Comparison of ENCODE assay signal across 13 cellular contexts in the genomic region with DNA sequence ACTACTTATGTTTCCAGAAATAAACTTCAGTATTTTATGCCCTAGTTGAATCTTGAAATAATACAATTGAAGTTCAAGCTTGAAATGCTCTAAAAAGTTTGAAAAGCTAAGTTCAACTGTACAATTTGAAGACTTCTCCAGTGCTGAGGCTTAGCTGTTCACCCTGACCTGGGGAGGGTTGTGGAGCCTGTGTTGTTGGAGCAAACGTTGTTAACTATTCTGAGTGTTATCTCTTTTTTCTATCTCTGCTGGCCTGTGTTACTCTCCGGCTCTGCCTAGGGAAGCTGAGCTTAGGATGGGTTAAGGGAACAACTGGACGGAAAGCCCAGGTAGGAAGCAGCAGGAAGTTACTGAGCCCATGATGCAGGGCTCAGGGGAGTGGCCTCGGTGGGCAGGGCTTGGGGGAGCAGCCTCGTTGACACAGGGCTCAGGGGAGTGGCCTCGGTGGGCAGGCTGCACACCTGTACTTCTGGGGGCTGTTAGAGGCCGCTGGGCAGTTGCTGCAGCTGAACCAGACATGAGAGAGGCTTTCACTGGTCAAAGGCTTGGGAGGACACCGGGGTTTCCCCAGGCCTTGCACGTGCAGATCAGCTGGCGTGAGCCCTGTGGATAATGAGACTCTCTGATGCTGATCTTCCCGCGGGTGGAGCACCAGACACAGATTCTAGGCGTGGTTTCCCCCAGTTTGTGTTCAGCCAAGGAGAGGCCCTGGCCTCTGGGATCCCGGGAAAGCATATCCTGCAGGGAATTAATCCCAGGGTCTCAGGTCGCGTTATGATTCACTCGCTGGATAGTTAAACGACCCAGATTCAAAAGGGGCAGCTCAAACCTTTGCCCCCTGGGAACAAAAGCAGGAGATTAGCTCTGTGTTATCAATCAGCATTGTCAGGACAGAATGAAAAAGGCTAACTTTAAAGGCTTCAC. TPM values are rescaled to one million over a fixed set of nuclear protein-coding genes. Genes with fewer than 3 reads are reported as not detected.
DNase-seq lines count a peak whose midpoint lies in the region; ATAC-seq and TF ChIP-seq lines count a peak whose summit lies in the region.
"Had no signal": no experiment of that assay in that cellular context is flagged by ENCODE, and none has a peak within 500 bp of the region (broad histone marks: within the 10 kb centered on the region; RNA-seq: fewer than 3 reads in every experiment).

No MANE protein-coding gene starts in this region.

- CTCF ChIA-PET in WTC11 (lab: Charles Lee): interaction anchor here (1.3 to 3.3 kb wide), 2 partner anchors 21 kb away, joined by 7 to 18 read pairs; no protein-coding TSS in a partner anchor

- ATAC-seq in WTC11 (peak; percentile 100), left lung (no peak), GM21723 (IDR thresholded peaks at IDR 0.05; ENCODE audit: unreplicated experiment) (no peak)
- ATAC-seq: activated T-helper 17 cell treated with anti-CD3 and anti-CD28 coated beads, Interleukin-2, amount 50 U/mL, for 72 hours had no signal

- peaks cover 12% of the 10 kb centered on the region for H3K4me1 Mint-ChIP-seq in WTC11

- H3K9me3 ChIP-seq in HUES64 (ENCODE audit: insufficient read depth, low read depth, low read length): no peaks in the 10 kb centered on the region
- no peaks in the 10 kb centered on the region for H3K9me3 ChIP-seq in left lung
- H3K9me3 ChIP-seq: MG63, psoas muscle had no signal

- intact Hi-C loops in left lung (cut with DNase I): no loop called here

- POLR2A ChIA-PET in WTC11 (lab: Charles Lee): interaction anchor here (0.6 kb wide), 1 partner anchor 220 kb away, joined by 3 read pairs; no protein-coding TSS in a partner anchor

- TF ChIP-seq CTCF in WTC11 (IDR thresholded peaks at IDR 0.05): no peak
- no peak for TF ChIP-seq CTCF in left lung (IDR thresholded peaks at IDR 0.05)

- no peak overlapping the region for H3K4me3 ChIP-seq in HUES64 (ENCODE audit: low read length)
- H3K4me3 ChIP-seq in left lung: no peak overlapping the region
- H3K4me3 ChIP-seq: BLaER1 treated with 17β-estradiol and CSF1 and Interleukin-3, amounts not matched to agents 10 nM and 100 nM; MG63; psoas muscle had no signal

- DNase-seq in COR-L47 (lab: John Stamatoyannopoulos, UW): peak; percentile 20
- DNase-seq in WTC11 (ENCODE audit: low spot score): peak; percentile 70
- peak; percentile 20 to 58 for DNase-seq in left lung
- no peak for DNase-seq in Ammon's horn (ENCODE audit: low spot score)
- no peak for DNase-seq in SW 1271 (lab: John Stamatoyannopoulos, UW)
- no peak for DNase-seq in middle frontal gyrus (ENCODE audit: extremely low spot score, low spot score)
- DNase-seq: MG63; psoas muscle; stimulated activated CD4-positive, alpha-beta T cell treated with anti-CD3 and anti-CD28 coated beads, Interleukin-4, amount 100 ng/mL, for 4 hours had no signal

- no peak overlapping the region for H3K27ac Mint-ChIP-seq in WTC11
- H3K27ac Mint-ChIP-seq: activated T-helper 17 cell treated with anti-CD3 and anti-CD28 coated beads, Interleukin-2, amount 50 U/mL, for 72 hours had no signal

- H3K36me3 ChIP-seq in HUES64 (ENCODE audit: insufficient read depth, low read length) (no peaks in the 10 kb centered on the region), left lung (no peaks in the 10 kb centered on the region)
- H3K36me3 ChIP-seq: BLaER1 treated with 17β-estradiol and CSF1 and Interleukin-3, amounts not matched to agents 10 nM and 100 nM; MG63 had no signal

- WGBS in HUES64: 53% methylated on average over 18 of the region's 18 CpGs

- H3K36me3 Mint-ChIP-seq in WTC11: peaks cover 5% of the 10 kb centered on the region; the same call in 1 of the 2 replicates

- H3K9me3 Mint-ChIP-seq in WTC11: peaks cover 8% of the 10 kb centered on the region
- H3K9me3 Mint-ChIP-seq: activated T-helper 17 cell treated with anti-CD3 and anti-CD28 coated beads, Interleukin-2, amount 50 U/mL, for 72 hours had no signal

- no peaks in the 10 kb centered on the region; the same call in none of the 2 replicates for H3K27me3 ChIP-seq in HUES64 (ENCODE audit: insufficient read depth, low read length)
- peaks cover 0 to 14% of the 10 kb centered on the region in 2 donors for H3K27me3 ChIP-seq in left lung
- H3K27me3 ChIP-seq: MG63 had no signal

- H3K27ac ChIP-seq in HUES64 (ENCODE audit: low read depth, low read length) (peak overlapping the region; percentile 71; the same call in 1 of the 2 replicates), left lung (no peak overlapping the region)
- H3K27ac ChIP-seq: BLaER1 treated with 17β-estradiol and CSF1 and Interleukin-3, amounts not matched to agents 10 nM and 100 nM; psoas muscle had no signal

- peaks cover 12% of the 10 kb centered on the region for H3K4me1 ChIP-seq in HUES64 (ENCODE audit: insufficient read depth, low read length)
- H3K4me1 ChIP-seq in left lung: no peaks in the 10 kb centered on the region
- H3K4me1 ChIP-seq: psoas muscle had no signal

- peaks cover 22% of the 10 kb centered on the region for H3K27me3 Mint-ChIP-seq in WTC11 (ENCODE audit: low read depth)

- H3K9ac ChIP-seq in HUES64 (ENCODE audit: low read depth, low read length): no peak overlapping the region
- H3K9ac ChIP-seq: BLaER1 treated with 17β-estradiol and CSF1 and Interleukin-3, amounts not matched to agents 10 nM and 100 nM had no signal

- no peak overlapping the region for H3K4me3 Mint-ChIP-seq in WTC11
- H3K4me3 Mint-ChIP-seq: activated T-helper 17 cell treated with anti-CD3 and anti-CD28 coated beads, Interleukin-2, amount 50 U/mL, for 72 hours had no signal

TF ChIP-seq in WTC11, 78 proteins besides CTCF, POLR2A, EP300 and RAD21:
- TF ChIP-seq KAT7 (CRISPR knock-in tag; IDR thresholded peaks at IDR 0.05; ENCODE audit: borderline replicate concordance): no peak
- TF ChIP-seq, protein P1, sequence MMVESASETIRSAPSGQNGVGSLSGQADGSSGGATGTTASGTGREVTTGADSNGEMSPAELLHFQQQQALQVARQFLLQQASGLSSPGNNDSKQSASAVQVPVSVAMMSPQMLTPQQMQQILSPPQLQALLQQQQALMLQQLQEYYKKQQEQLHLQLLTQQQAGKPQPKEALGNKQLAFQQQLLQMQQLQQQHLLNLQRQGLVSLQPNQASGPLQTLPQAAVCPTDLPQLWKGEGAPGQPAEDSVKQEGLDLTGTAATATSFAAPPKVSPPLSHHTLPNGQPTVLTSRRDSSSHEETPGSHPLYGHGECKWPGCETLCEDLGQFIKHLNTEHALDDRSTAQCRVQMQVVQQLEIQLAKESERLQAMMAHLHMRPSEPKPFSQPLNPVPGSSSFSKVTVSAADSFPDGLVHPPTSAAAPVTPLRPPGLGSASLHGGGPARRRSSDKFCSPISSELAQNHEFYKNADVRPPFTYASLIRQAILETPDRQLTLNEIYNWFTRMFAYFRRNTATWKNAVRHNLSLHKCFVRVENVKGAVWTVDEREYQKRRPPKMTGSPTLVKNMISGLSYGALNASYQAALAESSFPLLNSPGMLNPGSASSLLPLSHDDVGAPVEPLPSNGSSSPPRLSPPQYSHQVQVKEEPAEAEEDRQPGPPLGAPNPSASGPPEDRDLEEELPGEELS (CRISPR knock-in tag; IDR thresholded peaks at IDR 0.05): 0 out of 2 replicates have a peak, but pooled peaks have one; percentile 26
- TF ChIP-seq ZNF671 (CRISPR knock-in tag; IDR thresholded peaks at IDR 0.05): no peak
- TF ChIP-seq, protein P2, sequence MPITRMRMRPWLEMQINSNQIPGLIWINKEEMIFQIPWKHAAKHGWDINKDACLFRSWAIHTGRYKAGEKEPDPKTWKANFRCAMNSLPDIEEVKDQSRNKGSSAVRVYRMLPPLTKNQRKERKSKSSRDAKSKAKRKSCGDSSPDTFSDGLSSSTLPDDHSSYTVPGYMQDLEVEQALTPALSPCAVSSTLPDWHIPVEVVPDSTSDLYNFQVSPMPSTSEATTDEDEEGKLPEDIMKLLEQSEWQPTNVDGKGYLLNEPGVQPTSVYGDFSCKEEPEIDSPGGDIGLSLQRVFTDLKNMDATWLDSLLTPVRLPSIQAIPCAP (CRISPR knock-in tag; IDR thresholded peaks at IDR 0.05): no peak
- TF ChIP-seq, protein P3, sequence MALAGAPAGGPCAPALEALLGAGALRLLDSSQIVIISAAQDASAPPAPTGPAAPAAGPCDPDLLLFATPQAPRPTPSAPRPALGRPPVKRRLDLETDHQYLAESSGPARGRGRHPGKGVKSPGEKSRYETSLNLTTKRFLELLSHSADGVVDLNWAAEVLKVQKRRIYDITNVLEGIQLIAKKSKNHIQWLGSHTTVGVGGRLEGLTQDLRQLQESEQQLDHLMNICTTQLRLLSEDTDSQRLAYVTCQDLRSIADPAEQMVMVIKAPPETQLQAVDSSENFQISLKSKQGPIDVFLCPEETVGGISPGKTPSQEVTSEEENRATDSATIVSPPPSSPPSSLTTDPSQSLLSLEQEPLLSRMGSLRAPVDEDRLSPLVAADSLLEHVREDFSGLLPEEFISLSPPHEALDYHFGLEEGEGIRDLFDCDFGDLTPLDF (CRISPR knock-in tag; IDR thresholded peaks at IDR 0.05): no peak
- TF ChIP-seq ZNF416 (CRISPR knock-in tag; IDR thresholded peaks at IDR 0.05): no peak
- TF ChIP-seq SOX15 (CRISPR knock-in tag; IDR thresholded peaks at IDR 0.05): no peak
- TF ChIP-seq, protein P4, sequence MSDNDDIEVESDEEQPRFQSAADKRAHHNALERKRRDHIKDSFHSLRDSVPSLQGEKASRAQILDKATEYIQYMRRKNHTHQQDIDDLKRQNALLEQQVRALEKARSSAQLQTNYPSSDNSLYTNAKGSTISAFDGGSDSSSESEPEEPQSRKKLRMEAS (CRISPR knock-in tag; IDR thresholded peaks at IDR 0.05): peak; percentile 51; the same call in 1 of the 2 replicates
TF ChIP-seq in WTC11: peak in this region for 2.

RNA-seq across cellular contexts. Expression of a gene that starts 58.9 kb away (rescaled TPM):
- polyA plus RNA-seq in HUES64 (2013, experiment 1 of 2): 9.6 TPM
- 12.5 TPM for polyA plus RNA-seq in HUES64 (2013, experiment 2 of 2)
- total RNA-seq in WTC11 (2021) (15.8 to 17.7 TPM (median 17.2 TPM) in 3 replicates), left lung (10 to 100 TPM; 16.8 to 24.0 TPM)

RNA-seq across cellular contexts. Expression of a gene that starts 59.0 kb away (rescaled TPM):
- 1.1 TPM for polyA plus RNA-seq in HUES64 (2013, experiment 1 of 2)
- 1.1 TPM for polyA plus RNA-seq in HUES64 (2013, experiment 2 of 2)
- total RNA-seq in WTC11 (2021) (1.3 to 1.7 TPM (median 1.5 TPM) in 3 replicates), left lung (1 to 10 TPM; 1.4 to 1.7 TPM)

Comparison
In these comparisons a context has a peak if more than half of its experiments do, and no peak if none do; other contexts are left out.
1. DNase-seq: peak in COR-L47 (single experiment), WTC11 (single experiment) and left lung (2 of 2); none in Ammon's horn (single experiment), SW 1271 (0 of 2) and middle frontal gyrus (single experiment).